ENCODE assay signal across 8 cellular contexts in genomic region chr17:16653367-16654041, GRCh38. TPM values are rescaled to one million over a fixed set of nuclear protein-coding genes. Genes with fewer than 3 reads are reported as not detected.
DNase-seq lines count a peak whose midpoint lies in the region; ATAC-seq and TF ChIP-seq lines count a peak whose summit lies in the region.

Gene ZNF624, minus strand, starts transcription at chr17:16653850.

- CTCF ChIA-PET in T-cell (lab: Charles Lee): no interaction called here

- H3K4me3 Mint-ChIP-seq in T-cell (peak within 1 kb of the TSS; percentile 77 to 87 (median 80)), type B pancreatic cell (peak within 1 kb of the TSS; percentile 89)

- TF ChIP-seq CTCF in GM12875 (IDR thresholded peaks at IDR 0.05; ENCODE audit: borderline replicate concordance, insufficient read depth, low read depth, low read length): no peak
- TF ChIP-seq CTCF in heart right ventricle (IDR thresholded peaks at IDR 0.05): no peak
- peak; percentile 28 for TF ChIP-seq CTCF in type B pancreatic cell (conservative IDR thresholded peaks at IDR 0.05)

- ATAC-seq in HG02759 (IDR thresholded peaks at IDR 0.05; ENCODE audit: unreplicated experiment): peak; percentile 97
- peak; percentile 97 to 99 (median 98) for ATAC-seq in T-cell (replicated peaks in 1 of 4)
- ATAC-seq in heart right ventricle: peak; percentile 95 to 99 (median 98)

- H3K9me3 ChIP-seq in heart right ventricle: no peaks in the 10 kb centered on the region

- POLR2A ChIA-PET in T-cell (lab: Charles Lee): interaction anchor here (0.8 to 1.4 kb wide), 2 partner anchors 67 to 118 kb away, joined by 3 to 4 read pairs; no protein-coding TSS in a partner anchor

- no peaks in the 10 kb centered on the region for H3K27me3 Mint-ChIP-seq in T-cell
- H3K27me3 Mint-ChIP-seq in type B pancreatic cell: peaks cover 6% of the 10 kb centered on the region

- intact Hi-C loops in heart right ventricle (cut with DNase I): loop anchor here in 2 of 10 donors (5.0 kb wide), 2 partner anchors 66 to 116 kb away; no protein-coding TSS in a partner anchor

- peaks cover 0 to 19% (median 13%) of the 10 kb centered on the region in 9 donors for H3K4me1 ChIP-seq in heart right ventricle

- H3K36me3 ChIP-seq in heart right ventricle: peaks cover 0 to 14% (median 0%) of the 10 kb centered on the region in 9 donors

- peak; percentile 88 to 92 (median 92) for DNase-seq in NCI-H1417 (lab: John Stamatoyannopoulos, UW)
- DNase-seq in T-cell: peak; percentile 68 to 87 (median 79)
- peak; percentile 80 for DNase-seq in amniotic epithelial cell (ENCODE audit: low read depth)
- DNase-seq in heart right ventricle: peak; percentile 94 to 98
- peak; percentile 85 for DNase-seq in pons (ENCODE audit: low spot score)
- peak; percentile 95 for DNase-seq in type B pancreatic cell (ENCODE audit: extremely low spot score, unreplicated experiment)

- H3K4me3 ChIP-seq in GM12875 (ENCODE audit: low read depth, low read length) (peak within 1 kb of the TSS; percentile 89), heart right ventricle (peak within 1 kb of the TSS; percentile 47 to 87 (median 74))

- peak within 1 kb of the TSS; percentile 89 to 97 (median 95) for H3K27ac ChIP-seq in heart right ventricle

- no peaks in the 10 kb centered on the region for H3K27me3 ChIP-seq in heart right ventricle

- H3K36me3 Mint-ChIP-seq in T-cell (peaks cover 7% of the 10 kb centered on the region), type B pancreatic cell (peaks cover 12% of the 10 kb centered on the region)

- H3K9me3 Mint-ChIP-seq in T-cell: no peaks in the 10 kb centered on the region
- no peaks in the 10 kb centered on the region for H3K9me3 Mint-ChIP-seq in type B pancreatic cell

- peak within 1 kb of the TSS; percentile 64 to 72 for H3K27ac Mint-ChIP-seq in T-cell
- peak within 1 kb of the TSS; percentile 87 for H3K27ac Mint-ChIP-seq in type B pancreatic cell

- peaks cover 18 to 23% (median 21%) of the 10 kb centered on the region in 3 donors for H3K4me1 Mint-ChIP-seq in T-cell
- H3K4me1 Mint-ChIP-seq in type B pancreatic cell (ENCODE audit: unreplicated experiment): peaks cover 17% of the 10 kb centered on the region

- 0% methylated on average over 54 to 55 of the region's 55 CpGs for WGBS in heart right ventricle, 2 donors

RNA-seq across cellular contexts. Expression of gene ZNF624, which starts in this region (rescaled TPM):
- 10 to 100 TPM in 3 of 5 donors, 1 to 10 TPM in 2; 5.7 to 12.4 (median 10.3) TPM for total RNA-seq in T-cell
- total RNA-seq in heart right ventricle: 1 to 10 TPM; 1.4 to 2.9 (median 2.1) TPM
- under 1 TPM; 0.39 to 0.66 TPM for polyA plus RNA-seq in heart right ventricle
- total RNA-seq in type B pancreatic cell (ENCODE audit: low replicate concordance): 7.0 and 9.1 TPM in 2 replicates

Comparison
In these comparisons a context has a peak if more than half of its experiments do, and no peak if none do; other contexts are left out.
1. Peak in every context shown above with its lines: DNase-seq, ATAC-seq, H3K4me3 ChIP-seq and H3K27ac ChIP-seq.